Comparison of ENCODE assay signal across 19 cellular contexts in genomic region chr10:88164471-88164870, GRCh38.
DNase-seq lines count a peak whose midpoint lies in the region; ATAC-seq, FAIRE-seq and TF ChIP-seq lines count a peak whose summit lies in the region.
"Had no signal": no experiment of that assay in that cellular context is flagged by ENCODE, and none has a peak within 500 bp of the region (broad histone marks: within the 10 kb centered on the region; RNA-seq: fewer than 3 reads in every experiment).

No MANE protein-coding gene starts in this region.

- no peak for TF ChIP-seq POLR2A in H54 (IDR thresholded peaks at IDR 0.05; ENCODE audit: low read depth, low read length)

- no peak overlapping the region for H3K4me2 ChIP-seq in hepatocyte
- no peak overlapping the region for H3K4me2 ChIP-seq in smooth muscle cell
- H3K4me2 ChIP-seq: BLaER1 had no signal

- no peaks in the 10 kb centered on the region for H3K9me3 ChIP-seq in WERI-Rb-1 (ENCODE audit: severe bottlenecking)
- no peaks in the 10 kb centered on the region for H3K9me3 ChIP-seq in hepatocyte (ENCODE audit: low read depth)
- no peaks in the 10 kb centered on the region for H3K9me3 ChIP-seq in smooth muscle cell (replicated peaks; ENCODE audit: low read depth)
- H3K9me3 ChIP-seq: BLaER1, SJSA1 had no signal

- 52% methylated on average over 1 of the region's 1 CpG for WGBS in hepatocyte (ENCODE audit: low lambda C conversion rate, missing lambda C conversion rate)
- WGBS in smooth muscle cell (ENCODE audit: low lambda C conversion rate) = 76% methylated on average over 1 of the region's 1 CpG

- no peak for ATAC-seq in GM21515 (IDR thresholded peaks at IDR 0.05; ENCODE audit: unreplicated experiment)
- ATAC-seq: Right ventricle myocardium inferior had no signal

- no peak overlapping the region for H3K4me3 ChIP-seq in WERI-Rb-1 (ENCODE audit: low read depth, low read length)
- no peak overlapping the region for H3K4me3 ChIP-seq in hepatocyte
- no peak overlapping the region for H3K4me3 ChIP-seq in smooth muscle cell
- H3K4me3 ChIP-seq: BLaER1, SJSA1 had no signal

- H3K9me2 ChIP-seq in hepatocyte (replicated peaks; ENCODE audit: insufficient read depth) = no peaks in the 10 kb centered on the region

- H3K79me2 ChIP-seq in hepatocyte (no peaks in the 10 kb centered on the region), smooth muscle cell (ENCODE audit: low read depth) (no peaks in the 10 kb centered on the region)

- H3K27me3 ChIP-seq in WERI-Rb-1 (ENCODE audit: insufficient read depth, low read depth, severe bottlenecking) (no peaks in the 10 kb centered on the region), hepatocyte (no peaks in the 10 kb centered on the region), smooth muscle cell (ENCODE audit: low read depth) (no peaks in the 10 kb centered on the region)
- H3K27me3 ChIP-seq: BLaER1, SJSA1 had no signal

- H3K9ac ChIP-seq in smooth muscle cell (ENCODE audit: low read depth) = no peak overlapping the region
- H3K9ac ChIP-seq: BLaER1 had no signal

- H3F3A ChIP-seq in smooth muscle cell (ENCODE audit: low read depth) = peaks cover 9% of the 10 kb centered on the region

- H4K20me1 ChIP-seq in hepatocyte (ENCODE audit: insufficient read depth, poor library complexity, severe bottlenecking) = no peaks in the 10 kb centered on the region
- H4K20me1 ChIP-seq in smooth muscle cell (ENCODE audit: low read depth) = no peaks in the 10 kb centered on the region
- H4K20me1 ChIP-seq: BLaER1 had no signal

- H3K27ac ChIP-seq in WERI-Rb-1 (peak overlapping the region; percentile 37), hepatocyte (peak overlapping the region; percentile 55), smooth muscle cell (ENCODE audit: low read depth) (no peak overlapping the region)
- H3K27ac ChIP-seq: BLaER1, SJSA1 had no signal

- peak; percentile 68 for FAIRE-seq in H54 (lab: Jason Lieb, UNC)
- FAIRE-seq: RCC 7860 had no signal

- no peak for TF ChIP-seq CTCF in WERI-Rb-1 (IDR thresholded peaks at IDR 0.05; ENCODE audit: low read depth, low read length)
- no peak for TF ChIP-seq CTCF in hepatocyte (IDR thresholded peaks at IDR 0.05; ENCODE audit: poor library complexity)
- no peak for TF ChIP-seq CTCF in smooth muscle cell (IDR thresholded peaks at IDR 0.05; ENCODE audit: borderline replicate concordance, insufficient read depth, poor library complexity, severe bottlenecking)

- H2AFZ ChIP-seq in hepatocyte (no peak overlapping the region), smooth muscle cell (ENCODE audit: low read depth) (peak overlapping the region; percentile 11)

- H3K36me3 ChIP-seq in WERI-Rb-1 = no peaks in the 10 kb centered on the region
- no peaks in the 10 kb centered on the region for H3K36me3 ChIP-seq in hepatocyte (replicated peaks; ENCODE audit: insufficient read depth, low read depth)
- H3K36me3 ChIP-seq in smooth muscle cell (ENCODE audit: low read depth) = no peaks in the 10 kb centered on the region
- H3K36me3 ChIP-seq: BLaER1, SJSA1 had no signal

- H3K4me1 ChIP-seq in hepatocyte (ENCODE audit: insufficient read depth) (peaks cover 7% of the 10 kb centered on the region), smooth muscle cell (ENCODE audit: low read depth) (no peaks in the 10 kb centered on the region)
- H3K4me1 ChIP-seq: BLaER1 had no signal

- DNase-seq in H54 (ENCODE audit: insufficient read length, low spot score) = no peak
- DNase-seq in WERI-Rb-1 = no peak
- no peak for DNase-seq in hepatocyte (ENCODE audit: low spot score)
- no peak for DNase-seq in smooth muscle cell (lab: John Stamatoyannopoulos, UW; ENCODE audit: unreplicated experiment)
- no peak for DNase-seq in stimulated activated CD8-positive, alpha-beta memory T cell treated with anti-CD3 and anti-CD28 coated beads, Interleukin-4, amount 100 ng/mL, for 48 hours
- DNase-seq in kidney tubule cell (ENCODE audit: low spot score) = no peak
- no peak for DNase-seq in activated effector memory CD4-positive, alpha-beta T cell treated with anti-CD3 and anti-CD28 coated beads, Interleukin-2, amount 50 U/mL, for 16 hours
- DNase-seq: CD4-positive, alpha-beta T cell; DND-41; Karpas-422; NCI-H1694 treated with DMSO at 0.1 percent for 48 hours; NCI-H2081 treated with DMSO at 0.1 percent for 48 hours; NCI-H446; NCI-H526 had no signal
